8 cellular contexts compared by ENCODE assay signal in the genomic region with DNA sequence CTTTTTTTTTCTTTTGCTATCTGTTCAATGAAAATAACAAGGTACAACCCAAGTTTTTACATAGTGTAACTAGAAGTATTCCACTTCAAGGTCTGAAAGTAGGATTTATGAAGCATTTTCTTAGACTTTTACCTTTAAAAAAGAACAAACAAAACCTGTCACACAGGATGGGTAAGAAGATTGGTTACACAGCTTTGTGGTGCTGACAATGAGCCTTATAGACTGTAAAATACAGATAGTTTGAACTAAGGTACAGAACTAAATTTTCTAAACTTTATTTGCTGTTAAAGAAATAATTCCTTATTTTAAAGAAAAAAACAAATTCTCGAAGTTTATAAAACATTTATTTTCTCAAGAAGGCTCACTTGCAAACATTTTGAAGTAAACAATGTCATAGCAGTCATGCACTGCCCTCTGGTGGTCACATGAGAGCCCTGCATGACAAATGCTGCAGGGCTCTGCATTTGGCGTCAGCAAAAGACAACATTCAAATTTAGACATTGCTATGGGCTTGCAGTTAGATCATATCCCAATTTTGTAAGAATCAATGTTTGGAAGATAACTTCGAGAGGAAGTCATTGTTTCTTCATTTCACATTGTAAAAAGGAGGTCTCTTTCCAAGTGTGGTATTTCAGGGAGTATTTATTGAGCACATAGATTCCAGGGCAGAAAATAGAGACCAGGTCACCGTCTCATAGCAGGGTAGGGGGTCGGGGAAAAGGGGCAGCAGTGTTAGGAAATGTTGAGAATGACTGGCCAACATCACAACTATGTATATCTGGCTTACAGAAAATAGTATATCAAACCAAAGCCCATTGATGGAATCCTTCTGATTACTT.
DNase-seq lines count a peak whose midpoint lies in the region; ATAC-seq, FAIRE-seq and TF ChIP-seq lines count a peak whose summit lies in the region.

No MANE protein-coding gene starts in this region.

- intact Hi-C loops in psoas muscle (cut with DNase I), result no loop called here

- ATAC-seq in GM18867 (IDR thresholded peaks at IDR 0.05; ENCODE audit: unreplicated experiment) (peak; percentile 89), HG03039 (IDR thresholded peaks at IDR 0.05; ENCODE audit: unreplicated experiment) (peak; percentile 82), psoas muscle (peak in 1 of 4 donors; percentile 62), GM19324 (IDR thresholded peaks at IDR 0.05; ENCODE audit: low FRiP score, unreplicated experiment) (no peak)
- no peak for ATAC-seq in activated T-cell treated with anti-CD3 and anti-CD28 coated beads, Interleukin-2, amount 50 U/mL, for 4 hours

- H3K36me3 Mint-ChIP-seq in activated T-cell treated with anti-CD3 and anti-CD28 coated beads, Interleukin-2, amount 50 U/mL, for 4 hours (ENCODE audit: insufficient read depth), result no peaks in the 10 kb centered on the region

- peaks cover 2% of the 10 kb centered on the region for H3K27me3 Mint-ChIP-seq in activated T-cell treated with anti-CD3 and anti-CD28 coated beads, Interleukin-2, amount 50 U/mL, for 4 hours (ENCODE audit: low read depth)

- WGBS in psoas muscle, 3 donors, result 27 to 31% (median 27%) methylated on average over 5 of the region's 5 CpGs

- H3K27ac ChIP-seq in psoas muscle, result no peak overlapping the region

- peak; percentile 81 for TF ChIP-seq CTCF in psoas muscle (IDR thresholded peaks at IDR 0.05)

- peaks cover 17% of the 10 kb centered on the region for H3K9me3 Mint-ChIP-seq in activated T-cell treated with anti-CD3 and anti-CD28 coated beads, Interleukin-2, amount 50 U/mL, for 4 hours

- no peaks in the 10 kb centered on the region for H3K4me1 Mint-ChIP-seq in activated T-cell treated with anti-CD3 and anti-CD28 coated beads, Interleukin-2, amount 50 U/mL, for 4 hours (ENCODE audit: low read depth)

- no peak overlapping the region for H3K4me3 ChIP-seq in psoas muscle

- no peak overlapping the region for H3K4me3 Mint-ChIP-seq in activated T-cell treated with anti-CD3 and anti-CD28 coated beads, Interleukin-2, amount 50 U/mL, for 4 hours

- FAIRE-seq in frontal cortex (lab: Jason Lieb, UNC), result peak; percentile 78

- H3K4me1 ChIP-seq in psoas muscle, result no peaks in the 10 kb centered on the region

- peaks cover 4% of the 10 kb centered on the region for H3K9me3 ChIP-seq in psoas muscle

- DNase-seq in CMK (ENCODE audit: low read depth) (peak; percentile 21), NCI-H460 (ENCODE audit: extremely low read depth, low read depth) (peak; percentile 59), frontal cortex (ENCODE audit: low spot score in 2 of 2) (peak in 1 of 2 donors; percentile 41), psoas muscle (peak in 1 of 2 donors; percentile 26)
- DNase-seq in activated T-cell treated with anti-CD3 and anti-CD28 coated beads, Interleukin-2, amount 50 U/mL, for 4 hours, result peak; percentile 23

- no peaks in the 10 kb centered on the region for H3K27me3 ChIP-seq in psoas muscle (ENCODE audit: insufficient read depth in 3 of 3, low read length in 2 of 3)

- H3K36me3 ChIP-seq in psoas muscle (ENCODE audit: insufficient read depth in 1 of 2, low read depth in 1 of 2), result no peaks in the 10 kb centered on the region

Comparison
In these comparisons a context has a peak if more than half of its experiments do, and no peak if none do; other contexts are left out.
1. ATAC-seq: peak in GM18867 (single experiment) and HG03039 (single experiment); none in activated T-cell treated with anti-CD3 and anti-CD28 coated beads, Interleukin-2, amount 50 U/mL, for 4 hours (0 of 2) and GM19324 (single experiment).